In the genomic region with DNA sequence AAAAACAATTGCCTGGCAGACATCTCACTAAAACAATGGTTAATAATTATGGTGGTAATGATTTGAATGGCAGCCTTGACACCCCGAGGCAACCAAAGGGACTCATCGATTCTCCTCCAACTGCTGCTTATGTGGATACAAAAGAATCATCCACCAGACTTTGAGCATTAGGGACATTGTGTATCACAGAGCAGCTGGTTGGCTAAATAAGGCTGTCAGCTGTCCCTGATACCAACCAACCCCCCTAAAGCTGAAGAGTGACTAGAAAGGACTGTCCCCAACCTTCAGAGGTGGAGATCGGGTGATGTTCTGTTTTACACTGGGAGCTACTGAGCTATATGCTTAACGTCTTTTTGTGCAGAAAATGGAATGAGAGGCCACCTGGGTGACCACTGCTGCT, we compare ENCODE assay signal across 12 cellular contexts. TPM values are rescaled to one million over a fixed set of nuclear protein-coding genes. Genes with fewer than 3 reads are reported as not detected.
A peak's percentile ranks its signal among the peaks of the same experiment; 100 is the strongest.
DNase-seq lines count a peak whose midpoint lies in the region; ATAC-seq and TF ChIP-seq lines count a peak whose summit lies in the region.
"Had no signal": no experiment of that assay in that cellular context is flagged by ENCODE, and none has a peak within 500 bp of the region (broad histone marks: within the 10 kb centered on the region; RNA-seq: fewer than 3 reads in every experiment).

No MANE protein-coding gene starts in this region.

- peak overlapping the region; percentile 9 for H3K4me3 Mint-ChIP-seq in T-helper 1 cell treated with Interleukin-12 subunit alpha and Interleukin-12 subunit beta and Interleukin-4 antibody, amounts not matched to agents 30 μg/mL and 1 μg/mL, for 36 hours
- H3K4me3 Mint-ChIP-seq in HFFc6 (peak overlapping the region; percentile 85; the same call in 1 of the 2 replicates), natural killer cell (peak overlapping the region; percentile 96)
- peak overlapping the region; percentile 91 for H3K4me3 Mint-ChIP-seq in activated T-helper 2 cell treated with anti-CD3 and anti-CD28 coated beads, Interferon-gamma antibody, Interleukin-2, Interleukin-4, amounts not matched to agents 10 μg/mL and 5 μg/mL and 100 μg/mL, durations not matched to agents 14 hours and 24 hours and 36 hours (ENCODE audit: low read depth)

- intact Hi-C loops in activated T-helper 2 cell treated with anti-CD3 and anti-CD28 coated beads, Interferon-gamma antibody, Interleukin-2, Interleukin-4, amounts not matched to agents 10 μg/mL and 5 μg/mL and 100 μg/mL, durations not matched to agents 14 hours and 24 hours and 36 hours (cut with micrococcal nuclease) = no loop called here
- intact Hi-C loops in natural killer cell (cut with micrococcal nuclease) = loop anchor here (10.0 kb wide), 2 partner anchors 148 to 492 kb away; a partner anchor contains a TSS

- TF ChIP-seq CTCF in HFFc6 (IDR thresholded peaks at IDR 0.05) = no peak
- no peak for TF ChIP-seq CTCF in natural killer cell (IDR thresholded peaks at IDR 0.05)

- peaks cover 19% of the 10 kb centered on the region for H3K4me1 Mint-ChIP-seq in T-helper 1 cell treated with Interleukin-12 subunit alpha and Interleukin-12 subunit beta and Interleukin-4 antibody, amounts not matched to agents 30 μg/mL and 1 μg/mL, for 36 hours (ENCODE audit: low read depth)
- peaks cover 36% of the 10 kb centered on the region for H3K4me1 Mint-ChIP-seq in HFFc6 (ENCODE audit: low read depth)
- H3K4me1 Mint-ChIP-seq in activated T-helper 2 cell treated with anti-CD3 and anti-CD28 coated beads, Interferon-gamma antibody, Interleukin-2, Interleukin-4, amounts not matched to agents 10 μg/mL and 5 μg/mL and 100 μg/mL, durations not matched to agents 14 hours and 24 hours and 36 hours (ENCODE audit: low read depth) = peaks cover 38% of the 10 kb centered on the region
- peaks cover 43 to 63% of the 10 kb centered on the region in 2 donors for H3K4me1 Mint-ChIP-seq in natural killer cell

- H3K36me3 Mint-ChIP-seq in T-helper 1 cell treated with Interleukin-12 subunit alpha and Interleukin-12 subunit beta and Interleukin-4 antibody, amounts not matched to agents 30 μg/mL and 1 μg/mL, for 36 hours (ENCODE audit: low read depth) = peaks cover 10% of the 10 kb centered on the region
- H3K36me3 Mint-ChIP-seq in HFFc6 (ENCODE audit: low read depth) = no peaks in the 10 kb centered on the region
- H3K36me3 Mint-ChIP-seq in activated T-helper 2 cell treated with anti-CD3 and anti-CD28 coated beads, Interferon-gamma antibody, Interleukin-2, Interleukin-4, amounts not matched to agents 10 μg/mL and 5 μg/mL and 100 μg/mL, durations not matched to agents 14 hours and 24 hours and 36 hours (ENCODE audit: low read depth) = peaks cover 31% of the 10 kb centered on the region
- H3K36me3 Mint-ChIP-seq in natural killer cell = no peaks in the 10 kb centered on the region

- DNase-seq in T-helper 1 cell (no peak), HFFc6 (no peak), natural killer cell (no peak), left lobe of liver (ENCODE audit: low spot score) (no peak), NCI-H187 (lab: John Stamatoyannopoulos, UW) (no peak)
- no peak for DNase-seq in activated T-helper 2 cell treated with anti-CD3 and anti-CD28 coated beads, Interferon-gamma antibody, Interleukin-2, Interleukin-4, amounts not matched to agents 10 μg/mL and 5 μg/mL and 100 μg/mL, durations not matched to agents 14 hours and 24 hours and 36 hours (ENCODE audit: low spot score)
- DNase-seq: MV-4-11; NCI-H2171 treated with DMSO at 0.1 percent for 48 hours; stimulated activated CD4-positive, alpha-beta T cell treated with anti-CD3 and anti-CD28 coated beads, Interleukin-1b, Interleukin-23, amount 100 ng/mL, for 48 hours; WERI-Rb-1 had no signal

- peaks cover 4% of the 10 kb centered on the region for H3K9me3 Mint-ChIP-seq in T-helper 1 cell treated with Interleukin-12 subunit alpha and Interleukin-12 subunit beta and Interleukin-4 antibody, amounts not matched to agents 30 μg/mL and 1 μg/mL, for 36 hours
- H3K9me3 Mint-ChIP-seq in HFFc6 (peaks cover 3% of the 10 kb centered on the region; the same call in 1 of the 2 replicates), natural killer cell (peaks cover 2 to 3% of the 10 kb centered on the region in 2 donors)
- no peaks in the 10 kb centered on the region for H3K9me3 Mint-ChIP-seq in activated T-helper 2 cell treated with anti-CD3 and anti-CD28 coated beads, Interferon-gamma antibody, Interleukin-2, Interleukin-4, amounts not matched to agents 10 μg/mL and 5 μg/mL and 100 μg/mL, durations not matched to agents 14 hours and 24 hours and 36 hours

- no peak overlapping the region for H3K27ac Mint-ChIP-seq in T-helper 1 cell treated with Interleukin-12 subunit alpha and Interleukin-12 subunit beta and Interleukin-4 antibody, amounts not matched to agents 30 μg/mL and 1 μg/mL, for 36 hours
- H3K27ac Mint-ChIP-seq in HFFc6 (no peak overlapping the region), natural killer cell (no peak overlapping the region)
- H3K27ac Mint-ChIP-seq in activated T-helper 2 cell treated with anti-CD3 and anti-CD28 coated beads, Interferon-gamma antibody, Interleukin-2, Interleukin-4, amounts not matched to agents 10 μg/mL and 5 μg/mL and 100 μg/mL, durations not matched to agents 14 hours and 24 hours and 36 hours = peak overlapping the region; percentile 58

- ATAC-seq in natural killer cell = no peak
- no peak for ATAC-seq in SK-N-SH treated with all-trans-retinoic acid at 6 μM for 48 hours
- ATAC-seq in left lobe of liver = no peak

- H3K27me3 Mint-ChIP-seq in T-helper 1 cell treated with Interleukin-12 subunit alpha and Interleukin-12 subunit beta and Interleukin-4 antibody, amounts not matched to agents 30 μg/mL and 1 μg/mL, for 36 hours (ENCODE audit: low read depth) = peaks cover 15% of the 10 kb centered on the region
- no peaks in the 10 kb centered on the region; the same call in 1 of the 2 replicates for H3K27me3 Mint-ChIP-seq in HFFc6 (ENCODE audit: insufficient read depth)
- H3K27me3 Mint-ChIP-seq in activated T-helper 2 cell treated with anti-CD3 and anti-CD28 coated beads, Interferon-gamma antibody, Interleukin-2, Interleukin-4, amounts not matched to agents 10 μg/mL and 5 μg/mL and 100 μg/mL, durations not matched to agents 14 hours and 24 hours and 36 hours (ENCODE audit: low read depth) = peaks cover 2% of the 10 kb centered on the region
- H3K27me3 Mint-ChIP-seq in natural killer cell (ENCODE audit: low read depth in 2 of 2) = peaks cover 0 to 2% of the 10 kb centered on the region in 2 donors

TF ChIP-seq in SK-N-SH treated with all-trans-retinoic acid at 6 μM for 48 hours, 23 proteins besides CTCF, POLR2A, EP300 and RAD21:
- TF ChIP-seq RARB (CRISPR knock-in tag; IDR thresholded peaks at IDR 0.05) = no peak
- no peak for TF ChIP-seq SNAI2 (CRISPR knock-in tag; IDR thresholded peaks at IDR 0.05)
- TF ChIP-seq, protein P1, sequence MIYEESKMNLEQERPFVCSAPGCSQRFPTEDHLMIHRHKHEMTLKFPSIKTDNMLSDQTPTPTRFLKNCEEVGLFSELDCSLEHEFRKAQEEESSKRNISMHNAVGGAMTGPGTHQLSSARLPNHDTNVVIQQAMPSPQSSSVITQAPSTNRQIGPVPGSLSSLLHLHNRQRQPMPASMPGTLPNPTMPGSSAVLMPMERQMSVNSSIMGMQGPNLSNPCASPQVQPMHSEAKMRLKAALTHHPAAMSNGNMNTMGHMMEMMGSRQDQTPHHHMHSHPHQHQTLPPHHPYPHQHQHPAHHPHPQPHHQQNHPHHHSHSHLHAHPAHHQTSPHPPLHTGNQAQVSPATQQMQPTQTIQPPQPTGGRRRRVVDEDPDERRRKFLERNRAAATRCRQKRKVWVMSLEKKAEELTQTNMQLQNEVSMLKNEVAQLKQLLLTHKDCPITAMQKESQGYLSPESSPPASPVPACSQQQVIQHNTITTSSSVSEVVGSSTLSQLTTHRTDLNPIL (CRISPR knock-in tag; IDR thresholded peaks at IDR 0.05; ENCODE audit: low read depth) = no peak
- TF ChIP-seq, protein P2, sequence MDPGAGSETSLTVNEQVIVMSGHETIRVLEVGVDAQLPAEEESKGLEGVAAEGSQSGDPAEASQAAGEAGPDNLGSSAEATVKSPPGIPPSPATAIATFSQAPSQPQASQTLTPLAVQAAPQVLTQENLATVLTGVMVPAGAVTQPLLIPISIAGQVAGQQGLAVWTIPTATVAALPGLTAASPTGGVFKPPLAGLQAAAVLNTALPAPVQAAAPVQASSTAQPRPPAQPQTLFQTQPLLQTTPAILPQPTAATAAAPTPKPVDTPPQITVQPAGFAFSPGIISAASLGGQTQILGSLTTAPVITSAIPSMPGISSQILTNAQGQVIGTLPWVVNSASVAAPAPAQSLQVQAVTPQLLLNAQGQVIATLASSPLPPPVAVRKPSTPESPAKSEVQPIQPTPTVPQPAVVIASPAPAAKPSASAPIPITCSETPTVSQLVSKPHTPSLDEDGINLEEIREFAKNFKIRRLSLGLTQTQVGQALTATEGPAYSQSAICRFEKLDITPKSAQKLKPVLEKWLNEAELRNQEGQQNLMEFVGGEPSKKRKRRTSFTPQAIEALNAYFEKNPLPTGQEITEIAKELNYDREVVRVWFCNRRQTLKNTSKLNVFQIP (CRISPR knock-in tag; IDR thresholded peaks at IDR 0.05; ENCODE audit: borderline replicate concordance, low read depth) = no peak
- TF ChIP-seq TCF4 (CRISPR knock-in tag; IDR thresholded peaks at IDR 0.05; ENCODE audit: borderline replicate concordance) = no peak
- TF ChIP-seq ZFP3 (CRISPR knock-in tag; IDR thresholded peaks at IDR 0.05) = no peak
- no peak for TF ChIP-seq PPARA (CRISPR knock-in tag; IDR thresholded peaks at IDR 0.05; ENCODE audit: borderline replicate concordance)
- no peak for TF ChIP-seq ESRRG (CRISPR knock-in tag; IDR thresholded peaks at IDR 0.05)
- TF ChIP-seq ARNTL (CRISPR knock-in tag; IDR thresholded peaks at IDR 0.05; ENCODE audit: borderline replicate concordance, low read depth) = no peak
- no peak for TF ChIP-seq BACH2 (CRISPR knock-in tag; IDR thresholded peaks at IDR 0.05; ENCODE audit: borderline replicate concordance)
- no peak for TF ChIP-seq ZNF565 (CRISPR knock-in tag; conservative IDR thresholded peaks at IDR 0.05; ENCODE audit: low read depth)
- no peak for TF ChIP-seq ZC3H10 (CRISPR knock-in tag; IDR thresholded peaks at IDR 0.05)
- TF ChIP-seq CSDC2 (CRISPR knock-in tag; IDR thresholded peaks at IDR 0.05) = no peak
- no peak for TF ChIP-seq ZNF8 (CRISPR knock-in tag; IDR thresholded peaks at IDR 0.05)
- no peak for TF ChIP-seq TOX (CRISPR knock-in tag; IDR thresholded peaks at IDR 0.05; ENCODE audit: borderline replicate concordance)
- TF ChIP-seq ZFP30 (CRISPR knock-in tag; IDR thresholded peaks at IDR 0.05) = no peak

RNA-seq across cellular contexts. Expression of a gene that starts 1.7 kb away (rescaled TPM):
- total RNA-seq in HFFc6 (2021; fragmentation: NEBNext Ultra II Directional; extraction: Animal tissue kit (Norgen Biotek cat#: 25700)) = 10 to 100 TPM; 68.3 to 89.5 (median 77.1) TPM
- total RNA-seq in activated T-helper 2 cell treated with anti-CD3 and anti-CD28 coated beads, Interferon-gamma antibody, Interleukin-2, Interleukin-4, amounts not matched to agents 10 μg/mL and 5 μg/mL and 100 μg/mL, durations not matched to agents 14 hours and 24 hours and 36 hours = 145 and 146 TPM in 2 replicates
- 100 to 1,000 TPM; 226 to 236 (median 233) TPM for total RNA-seq in natural killer cell
- 21.8 TPM for total RNA-seq in left lobe of liver

Comparison
In these comparisons a context has a peak if more than half of its experiments do, and no peak if none do; other contexts are left out.
1. H3K4me3 Mint-ChIP-seq: peak in every context shown above with its lines; median percentile 96 in natural killer cell; 91 in activated T-helper 2 cell treated with anti-CD3 and anti-CD28 coated beads, Interferon-gamma antibody, Interleukin-2, Interleukin-4, amounts not matched to agents 10 μg/mL and 5 μg/mL and 100 μg/mL, durations not matched to agents 14 hours and 24 hours and 36 hours; 85 in HFFc6; 9 in T-helper 1 cell treated with Interleukin-12 subunit alpha and Interleukin-12 subunit beta and Interleukin-4 antibody, amounts not matched to agents 30 μg/mL and 1 μg/mL, for 36 hours.